In the genomic region with DNA sequence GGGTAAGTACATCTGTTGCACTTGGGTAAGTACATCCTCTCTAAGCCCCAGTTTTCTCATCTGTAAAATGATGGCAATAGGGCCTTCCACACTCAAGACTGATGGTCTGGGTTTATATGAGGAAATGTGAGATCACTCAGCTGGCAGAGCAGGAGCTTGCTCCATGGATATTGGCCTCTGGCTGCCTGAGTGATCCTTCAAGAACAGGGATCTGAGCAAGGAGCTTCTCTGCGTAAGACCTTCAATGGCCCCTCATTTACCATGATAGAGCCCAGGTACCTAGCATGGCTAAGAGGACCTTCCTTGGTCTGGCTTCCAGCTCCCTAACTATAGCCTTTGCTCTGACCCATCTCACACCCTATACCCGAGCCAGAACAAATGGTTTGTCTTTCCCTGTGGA, we compare ENCODE assay signal across 1 cellular context.
TF ChIP-seq lines count a peak whose summit lies in the region.

No MANE protein-coding gene starts in this region.

TF ChIP-seq in SK-N-SH, 30 proteins besides CTCF, POLR2A, EP300 and RAD21 (continued from another document):
- TF ChIP-seq, protein P1, sequence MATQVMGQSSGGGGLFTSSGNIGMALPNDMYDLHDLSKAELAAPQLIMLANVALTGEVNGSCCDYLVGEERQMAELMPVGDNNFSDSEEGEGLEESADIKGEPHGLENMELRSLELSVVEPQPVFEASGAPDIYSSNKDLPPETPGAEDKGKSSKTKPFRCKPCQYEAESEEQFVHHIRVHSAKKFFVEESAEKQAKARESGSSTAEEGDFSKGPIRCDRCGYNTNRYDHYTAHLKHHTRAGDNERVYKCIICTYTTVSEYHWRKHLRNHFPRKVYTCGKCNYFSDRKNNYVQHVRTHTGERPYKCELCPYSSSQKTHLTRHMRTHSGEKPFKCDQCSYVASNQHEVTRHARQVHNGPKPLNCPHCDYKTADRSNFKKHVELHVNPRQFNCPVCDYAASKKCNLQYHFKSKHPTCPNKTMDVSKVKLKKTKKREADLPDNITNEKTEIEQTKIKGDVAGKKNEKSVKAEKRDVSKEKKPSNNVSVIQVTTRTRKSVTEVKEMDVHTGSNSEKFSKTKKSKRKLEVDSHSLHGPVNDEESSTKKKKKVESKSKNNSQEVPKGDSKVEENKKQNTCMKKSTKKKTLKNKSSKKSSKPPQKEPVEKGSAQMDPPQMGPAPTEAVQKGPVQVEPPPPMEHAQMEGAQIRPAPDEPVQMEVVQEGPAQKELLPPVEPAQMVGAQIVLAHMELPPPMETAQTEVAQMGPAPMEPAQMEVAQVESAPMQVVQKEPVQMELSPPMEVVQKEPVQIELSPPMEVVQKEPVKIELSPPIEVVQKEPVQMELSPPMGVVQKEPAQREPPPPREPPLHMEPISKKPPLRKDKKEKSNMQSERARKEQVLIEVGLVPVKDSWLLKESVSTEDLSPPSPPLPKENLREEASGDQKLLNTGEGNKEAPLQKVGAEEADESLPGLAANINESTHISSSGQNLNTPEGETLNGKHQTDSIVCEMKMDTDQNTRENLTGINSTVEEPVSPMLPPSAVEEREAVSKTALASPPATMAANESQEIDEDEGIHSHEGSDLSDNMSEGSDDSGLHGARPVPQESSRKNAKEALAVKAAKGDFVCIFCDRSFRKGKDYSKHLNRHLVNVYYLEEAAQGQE (IDR thresholded peaks at IDR 0.05; ENCODE audit: low read depth, low read length): no peak
- TF ChIP-seq GABPA (IDR thresholded peaks at IDR 0.05; ENCODE audit: low read depth): no peak
- TF ChIP-seq FOXJ3 (CRISPR knock-in tag; IDR thresholded peaks at IDR 0.05): no peak
- TF ChIP-seq, protein P2, sequence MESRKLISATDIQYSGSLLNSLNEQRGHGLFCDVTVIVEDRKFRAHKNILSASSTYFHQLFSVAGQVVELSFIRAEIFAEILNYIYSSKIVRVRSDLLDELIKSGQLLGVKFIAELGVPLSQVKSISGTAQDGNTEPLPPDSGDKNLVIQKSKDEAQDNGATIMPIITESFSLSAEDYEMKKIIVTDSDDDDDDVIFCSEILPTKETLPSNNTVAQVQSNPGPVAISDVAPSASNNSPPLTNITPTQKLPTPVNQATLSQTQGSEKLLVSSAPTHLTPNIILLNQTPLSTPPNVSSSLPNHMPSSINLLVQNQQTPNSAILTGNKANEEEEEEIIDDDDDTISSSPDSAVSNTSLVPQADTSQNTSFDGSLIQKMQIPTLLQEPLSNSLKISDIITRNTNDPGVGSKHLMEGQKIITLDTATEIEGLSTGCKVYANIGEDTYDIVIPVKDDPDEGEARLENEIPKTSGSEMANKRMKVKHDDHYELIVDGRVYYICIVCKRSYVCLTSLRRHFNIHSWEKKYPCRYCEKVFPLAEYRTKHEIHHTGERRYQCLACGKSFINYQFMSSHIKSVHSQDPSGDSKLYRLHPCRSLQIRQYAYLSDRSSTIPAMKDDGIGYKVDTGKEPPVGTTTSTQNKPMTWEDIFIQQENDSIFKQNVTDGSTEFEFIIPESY (IDR thresholded peaks at IDR 0.05; ENCODE audit: borderline replicate concordance, low read depth): no peak
- TF ChIP-seq, protein P3, sequence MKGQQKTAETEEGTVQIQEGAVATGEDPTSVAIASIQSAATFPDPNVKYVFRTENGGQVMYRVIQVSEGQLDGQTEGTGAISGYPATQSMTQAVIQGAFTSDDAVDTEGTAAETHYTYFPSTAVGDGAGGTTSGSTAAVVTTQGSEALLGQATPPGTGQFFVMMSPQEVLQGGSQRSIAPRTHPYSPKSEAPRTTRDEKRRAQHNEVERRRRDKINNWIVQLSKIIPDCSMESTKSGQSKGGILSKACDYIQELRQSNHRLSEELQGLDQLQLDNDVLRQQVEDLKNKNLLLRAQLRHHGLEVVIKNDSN (IDR thresholded peaks at IDR 0.05; ENCODE audit: borderline replicate concordance, low read depth): no peak
- TF ChIP-seq, protein P4, sequence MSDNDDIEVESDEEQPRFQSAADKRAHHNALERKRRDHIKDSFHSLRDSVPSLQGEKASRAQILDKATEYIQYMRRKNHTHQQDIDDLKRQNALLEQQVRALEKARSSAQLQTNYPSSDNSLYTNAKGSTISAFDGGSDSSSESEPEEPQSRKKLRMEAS (IDR thresholded peaks at IDR 0.05; ENCODE audit: low read depth): no peak
- no peak for TF ChIP-seq TCF12 (IDR thresholded peaks at IDR 0.05)
- no peak for TF ChIP-seq MEF2A (IDR thresholded peaks at IDR 0.05; ENCODE audit: borderline replicate concordance, low read depth)
- TF ChIP-seq NRF1 (IDR thresholded peaks at IDR 0.05; ENCODE audit: low read depth, low read length): no peak
- no peak for TF ChIP-seq RFX5 (IDR thresholded peaks at IDR 0.05; ENCODE audit: low read length)
